Comparison of ENCODE assay signal across 9 cellular contexts in genomic region chr10:3622845-3623621, GRCh38.
A peak's percentile ranks its signal among the peaks of the same experiment; 100 is the strongest.
DNase-seq lines count a peak whose midpoint lies in the region; ATAC-seq, FAIRE-seq and TF ChIP-seq lines count a peak whose summit lies in the region.
"Had no signal": no experiment of that assay in that cellular context is flagged by ENCODE, and none has a peak within 500 bp of the region (broad histone marks: within the 10 kb centered on the region; RNA-seq: fewer than 3 reads in every experiment).

No MANE protein-coding gene starts in this region.

- POLR2A ChIA-PET in activated CD4-positive, alpha-beta memory T cell treated with anti-CD3 and anti-CD28 coated beads for 36 hours (lab: Charles Lee) = interaction anchor here (1.0 to 2.2 kb wide), 11 partner anchors 30 to 425 kb away, joined by 3 to 10 read pairs (median 5); partner anchors contain the start of gene KLF6

- WGBS in pancreas, 2 donors = 47 to 67% methylated on average over 3 of the region's 3 CpGs

- peaks cover 28% of the 10 kb centered on the region for H3K4me1 Mint-ChIP-seq in activated CD4-positive, alpha-beta memory T cell treated with anti-CD3 and anti-CD28 coated beads for 36 hours (ENCODE audit: low read depth)
- peaks cover 51% of the 10 kb centered on the region for H3K4me1 Mint-ChIP-seq in osteocyte (ENCODE audit: unreplicated experiment)

- H3K4me3 Mint-ChIP-seq in activated CD4-positive, alpha-beta memory T cell treated with anti-CD3 and anti-CD28 coated beads for 36 hours = no peak overlapping the region
- no peak overlapping the region for H3K4me3 Mint-ChIP-seq in osteocyte (ENCODE audit: unreplicated experiment)

- no peak overlapping the region for H3K4me3 ChIP-seq in H7 (ENCODE audit: insufficient read depth, low read depth, low read length)
- no peak overlapping the region for H3K4me3 ChIP-seq in pancreas

- no peaks in the 10 kb centered on the region for H3K9me3 ChIP-seq in pancreas

- H3K36me3 Mint-ChIP-seq in activated CD4-positive, alpha-beta memory T cell treated with anti-CD3 and anti-CD28 coated beads for 36 hours = peaks cover 7% of the 10 kb centered on the region
- peaks cover 8% of the 10 kb centered on the region for H3K36me3 Mint-ChIP-seq in osteocyte (ENCODE audit: unreplicated experiment)

- H3K36me3 ChIP-seq in H7 (replicated peaks; ENCODE audit: control insufficient read depth, insufficient read depth, low read length) (no peaks in the 10 kb centered on the region), pancreas (no peaks in the 10 kb centered on the region)

- peak; percentile 68 for DNase-seq in activated CD4-positive, alpha-beta memory T cell treated with anti-CD3 and anti-CD28 coated beads for 36 hours
- DNase-seq in osteocyte (ENCODE audit: extremely low spot score, unreplicated experiment) (no peak), H7 (no peak), foreskin melanocyte (no peak), pancreas (no peak), ecto neural progenitor cell (ENCODE audit: low spot score) (no peak)

- ATAC-seq in GM18517 (IDR thresholded peaks at IDR 0.05; ENCODE audit: unreplicated experiment) = peak; percentile 41
- peak; percentile 43 for ATAC-seq in HG02588 (IDR thresholded peaks at IDR 0.05; ENCODE audit: unreplicated experiment)
- ATAC-seq in pancreas = no peak

- TF ChIP-seq CTCF in osteocyte (IDR thresholded peaks at IDR 0.05) (no peak), pancreas (IDR thresholded peaks at IDR 0.05) (no peak)

- no peaks in the 10 kb centered on the region for H3K27me3 ChIP-seq in H7 (ENCODE audit: control insufficient read depth, insufficient read depth, low read length)
- H3K27me3 ChIP-seq in pancreas = no peaks in the 10 kb centered on the region

- intact Hi-C loops in activated CD4-positive, alpha-beta memory T cell treated with anti-CD3 and anti-CD28 coated beads for 36 hours (cut with micrococcal nuclease) = loop anchor here (1.0 to 10.0 kb wide), 18 partner anchors 17 to 1154 kb away; no protein-coding TSS in a partner anchor
- intact Hi-C loops in pancreas (cut with DNase I) = no loop called here

- no peak for FAIRE-seq in pancreas (lab: Jason Lieb, UNC)
- FAIRE-seq: bronchial epithelial cell had no signal

- peaks cover 0 to 4% (median 0%) of the 10 kb centered on the region in 3 donors for H3K4me1 ChIP-seq in pancreas

- CTCF ChIA-PET in activated CD4-positive, alpha-beta memory T cell treated with anti-CD3 and anti-CD28 coated beads for 36 hours (lab: Charles Lee) = interaction anchor here (0.5 to 0.9 kb wide), 7 partner anchors 13 to 430 kb away, joined by 3 to 4 read pairs (median 3); no protein-coding TSS in a partner anchor

- peaks cover 10% of the 10 kb centered on the region for H3K9me3 Mint-ChIP-seq in activated CD4-positive, alpha-beta memory T cell treated with anti-CD3 and anti-CD28 coated beads for 36 hours
- peaks cover 16% of the 10 kb centered on the region for H3K9me3 Mint-ChIP-seq in osteocyte (ENCODE audit: unreplicated experiment)

- H3K27ac Mint-ChIP-seq in activated CD4-positive, alpha-beta memory T cell treated with anti-CD3 and anti-CD28 coated beads for 36 hours = peak overlapping the region; percentile 83
- H3K27ac Mint-ChIP-seq in osteocyte (ENCODE audit: unreplicated experiment) = peak overlapping the region; percentile 85

- H3K27me3 Mint-ChIP-seq in activated CD4-positive, alpha-beta memory T cell treated with anti-CD3 and anti-CD28 coated beads for 36 hours = no peaks in the 10 kb centered on the region
- no peaks in the 10 kb centered on the region for H3K27me3 Mint-ChIP-seq in osteocyte (ENCODE audit: unreplicated experiment)

- H3K27ac ChIP-seq in pancreas = peak overlapping the region in 1 of 4 donors; percentile 6

Comparison
In these comparisons a context has a peak if more than half of its experiments do, and no peak if none do; other contexts are left out.
1. ATAC-seq: peak in GM18517 (single experiment) and HG02588 (single experiment); none in pancreas (0 of 4).